In the genomic region with DNA sequence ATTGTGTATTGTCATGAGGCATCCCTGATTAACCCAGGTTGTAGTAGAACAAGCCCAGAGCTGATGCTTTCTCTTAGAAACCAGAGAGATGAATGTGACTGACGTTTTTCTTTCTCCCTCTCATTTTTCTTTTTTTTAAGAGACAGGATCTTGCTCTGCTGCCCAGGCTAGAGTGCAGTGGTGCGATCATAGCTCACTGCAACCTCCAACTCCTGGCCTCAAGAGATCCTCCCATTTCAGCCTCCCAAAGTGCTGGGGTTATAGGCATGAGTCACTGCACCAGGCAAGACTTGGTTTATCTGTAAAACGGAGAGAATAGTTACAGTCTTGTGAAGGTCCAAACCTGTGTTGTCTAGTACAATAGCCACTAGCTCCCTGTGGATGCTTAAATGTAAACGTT, we compare ENCODE assay signal across 1 cellular context.
A peak's percentile ranks its signal among the peaks of the same experiment; 100 is the strongest.
TF ChIP-seq lines count a peak whose summit lies in the region.

No MANE protein-coding gene starts in this region.

TF ChIP-seq in HepG2, 621 proteins besides CTCF, POLR2A, EP300 and RAD21 (continued from another document):
- TF ChIP-seq STAT6 (CRISPR knock-in tag; IDR thresholded peaks at IDR 0.05; ENCODE audit: borderline replicate concordance) (no peak), ZNF770 (CRISPR knock-in tag; IDR thresholded peaks at IDR 0.05) (peak; percentile 90), ZNF121 (CRISPR knock-in tag; IDR thresholded peaks at IDR 0.05) (peak; percentile 81), ZNF3 (CRISPR knock-in tag; IDR thresholded peaks at IDR 0.05) (peak; percentile 92), FOSL2 (CRISPR knock-in tag; IDR thresholded peaks at IDR 0.05) (0 out of 2 replicates have a peak, but pooled peaks have one; percentile 13), AGO1 (IDR thresholded peaks at IDR 0.05; ENCODE audit: low read depth, low read length, poor library complexity, severe bottlenecking) (no peak)
